Comparison of ENCODE assay signal across 8 cellular contexts in genomic region chr17:59151591-59151990, GRCh38. TPM values are rescaled to one million over a fixed set of nuclear protein-coding genes. Genes with fewer than 3 reads are reported as not detected.
A peak's percentile ranks its signal among the peaks of the same experiment; 100 is the strongest.
DNase-seq lines count a peak whose midpoint lies in the region; ATAC-seq and TF ChIP-seq lines count a peak whose summit lies in the region.

No MANE protein-coding gene starts in this region.

- no peak for TF ChIP-seq CTCF in brain microvascular endothelial cell (IDR thresholded peaks at IDR 0.05; ENCODE audit: low read depth, low read length, missing control alignments)
- TF ChIP-seq CTCF in nephron (IDR thresholded peaks at IDR 0.05; ENCODE audit: unreplicated experiment in 3 of 3), result no peak
- TF ChIP-seq CTCF in sigmoid colon (IDR thresholded peaks at IDR 0.05), result no peak

- H3K4me1 ChIP-seq in sigmoid colon, result peaks cover 0 to 25% (median 19%) of the 10 kb centered on the region in 4 donors

- POLR2A ChIA-PET in naive thymus-derived CD8-positive, alpha-beta T cell (lab: Charles Lee), result no interaction called here

- no peaks in the 10 kb centered on the region for H3K27me3 Mint-ChIP-seq in T-helper 1 cell treated with Interleukin-12 subunit alpha and Interleukin-12 subunit beta and Interleukin-4 antibody, amounts not matched to agents 30 μg/mL and 1 μg/mL, for 36 hours (ENCODE audit: low read depth)
- no peaks in the 10 kb centered on the region for H3K27me3 Mint-ChIP-seq in nephron (ENCODE audit: low read depth)
- no peaks in the 10 kb centered on the region for H3K27me3 Mint-ChIP-seq in naive thymus-derived CD8-positive, alpha-beta T cell

- H3K27ac ChIP-seq in KOPT-K1 (ENCODE audit: low read depth, low read length, poor library complexity, severe bottlenecking), result peak overlapping the region; percentile 32
- peak overlapping the region; percentile 78 for H3K27ac ChIP-seq in brain microvascular endothelial cell
- peak overlapping the region in 1 of 4 donors; percentile 9 for H3K27ac ChIP-seq in sigmoid colon

- H3K36me3 ChIP-seq in KOPT-K1 (ENCODE audit: insufficient read depth, low read length) (peaks cover 23% of the 10 kb centered on the region), brain microvascular endothelial cell (replicated peaks) (no peaks in the 10 kb centered on the region), sigmoid colon (no peaks in the 10 kb centered on the region)

- WGBS in sigmoid colon, 2 donors, result 71 to 92% methylated on average over 1 of the region's 1 CpG

- no peak for DNase-seq in T-helper 1 cell
- DNase-seq in brain microvascular endothelial cell, result no peak
- DNase-seq in GOT3 (lab: John Stamatoyannopoulos, UW), result no peak
- DNase-seq in sigmoid colon, result no peak
- no peak for DNase-seq in naive thymus-derived CD8-positive, alpha-beta T cell

- H3K4me3 ChIP-seq in brain microvascular endothelial cell (ENCODE audit: low read depth, low read length) (no peak overlapping the region), sigmoid colon (no peak overlapping the region)

- H3K27ac Mint-ChIP-seq in T-helper 1 cell treated with Interleukin-12 subunit alpha and Interleukin-12 subunit beta and Interleukin-4 antibody, amounts not matched to agents 30 μg/mL and 1 μg/mL, for 36 hours, result peak overlapping the region; percentile 10
- H3K27ac Mint-ChIP-seq in nephron, result peak overlapping the region; percentile 45 to 60 (median 51)
- H3K27ac Mint-ChIP-seq in naive thymus-derived CD8-positive, alpha-beta T cell, result peak overlapping the region in 4 of 10 donors; percentile 1 to 50 (median 30)

- peak overlapping the region; percentile 36 for H3K4me3 Mint-ChIP-seq in T-helper 1 cell treated with Interleukin-12 subunit alpha and Interleukin-12 subunit beta and Interleukin-4 antibody, amounts not matched to agents 30 μg/mL and 1 μg/mL, for 36 hours
- H3K4me3 Mint-ChIP-seq in nephron, result peak overlapping the region; percentile 62 to 76 (median 65)
- H3K4me3 Mint-ChIP-seq in naive thymus-derived CD8-positive, alpha-beta T cell, result no peak overlapping the region

- H3K36me3 Mint-ChIP-seq in T-helper 1 cell treated with Interleukin-12 subunit alpha and Interleukin-12 subunit beta and Interleukin-4 antibody, amounts not matched to agents 30 μg/mL and 1 μg/mL, for 36 hours (ENCODE audit: low read depth), result peaks cover 9% of the 10 kb centered on the region
- peaks cover 17% of the 10 kb centered on the region for H3K36me3 Mint-ChIP-seq in nephron (ENCODE audit: low read depth)
- H3K36me3 Mint-ChIP-seq in naive thymus-derived CD8-positive, alpha-beta T cell, result peaks cover 0 to 5% (median 0%) of the 10 kb centered on the region in 3 donors

- intact Hi-C loops in sigmoid colon (cut with DNase I), result loop anchor here (5.0 kb wide), 1 partner anchor 634 kb away; no protein-coding TSS in a partner anchor

- TF ChIP-seq EP300 in sigmoid colon (IDR thresholded peaks at IDR 0.05), result no peak

- no peaks in the 10 kb centered on the region for H3K9me3 ChIP-seq in KOPT-K1 (ENCODE audit: insufficient read depth, low read length, poor library complexity, severe bottlenecking)
- no peaks in the 10 kb centered on the region for H3K9me3 ChIP-seq in sigmoid colon

- H3K27me3 ChIP-seq in brain microvascular endothelial cell (replicated peaks) (no peaks in the 10 kb centered on the region), sigmoid colon (no peaks in the 10 kb centered on the region)

- no peak for TF ChIP-seq POLR2A in sigmoid colon (IDR thresholded peaks at IDR 0.05)

- H3K4me1 Mint-ChIP-seq in T-helper 1 cell treated with Interleukin-12 subunit alpha and Interleukin-12 subunit beta and Interleukin-4 antibody, amounts not matched to agents 30 μg/mL and 1 μg/mL, for 36 hours (ENCODE audit: low read depth), result peaks cover 31% of the 10 kb centered on the region
- peaks cover 30% of the 10 kb centered on the region for H3K4me1 Mint-ChIP-seq in nephron
- peaks cover 4 to 37% (median 24%) of the 10 kb centered on the region in 4 donors for H3K4me1 Mint-ChIP-seq in naive thymus-derived CD8-positive, alpha-beta T cell

- in situ Hi-C loops in brain microvascular endothelial cell (cut with HindIII; ENCODE audit: low pct_ligation_motif_present, low sequenced_read_pairs), result no loop called here

- ATAC-seq in naive thymus-derived CD8-positive, alpha-beta T cell, result no peak

- H3K9me3 Mint-ChIP-seq in T-helper 1 cell treated with Interleukin-12 subunit alpha and Interleukin-12 subunit beta and Interleukin-4 antibody, amounts not matched to agents 30 μg/mL and 1 μg/mL, for 36 hours, result no peaks in the 10 kb centered on the region
- H3K9me3 Mint-ChIP-seq in nephron, result no peaks in the 10 kb centered on the region
- H3K9me3 Mint-ChIP-seq in naive thymus-derived CD8-positive, alpha-beta T cell, result no peaks in the 10 kb centered on the region

RNA-seq across cellular contexts. Expression of gene SKA2, which starts 3.4 kb away (rescaled TPM):
- 10 to 100 TPM; 30.3 to 49.6 (median 42.1) TPM for total RNA-seq in sigmoid colon
- 10 to 100 TPM; 19.2 to 41.4 (median 39.0) TPM for polyA plus RNA-seq in sigmoid colon
- total RNA-seq in naive thymus-derived CD8-positive, alpha-beta T cell, result 10 to 100 TPM; 13.1 to 15.7 TPM
- 10 to 100 TPM; 28.7 to 34.4 (median 33.2) TPM for polyA plus RNA-seq in naive thymus-derived CD8-positive, alpha-beta T cell

RNA-seq across cellular contexts. Expression of gene PRR11, which starts 4.0 kb away (rescaled TPM):
- total RNA-seq in sigmoid colon, result 1 to 10 TPM in 1 of 4 donors, under 1 TPM in 2, not detected in 1; 0.36 to 1.2 (median 0.49) TPM
- 10 to 100 TPM in 1 of 3 donors, 1 to 10 TPM in 2; 1.2 to 11.0 (median 2.8) TPM for polyA plus RNA-seq in sigmoid colon
- total RNA-seq in naive thymus-derived CD8-positive, alpha-beta T cell, result under 1 TPM; 0.65 to 0.85 TPM
- polyA plus RNA-seq in naive thymus-derived CD8-positive, alpha-beta T cell, result under 1 TPM in 2 of 3 donors, not detected in 1; 0.32 to 0.66 TPM

RNA-seq across cellular contexts. Expression of gene TRIM37, which starts 44.9 kb away (rescaled TPM):
- total RNA-seq in sigmoid colon, result 10 to 100 TPM; 20.2 to 37.8 (median 25.7) TPM
- polyA plus RNA-seq in sigmoid colon, result 10 to 100 TPM in 1 of 3 donors, 1 to 10 TPM in 2; 6.5 to 10.2 (median 7.2) TPM
- total RNA-seq in naive thymus-derived CD8-positive, alpha-beta T cell, result 10 to 100 TPM; 26.1 to 27.2 TPM
- 1 to 10 TPM; 7.2 to 9.3 (median 8.3) TPM for polyA plus RNA-seq in naive thymus-derived CD8-positive, alpha-beta T cell

RNA-seq across cellular contexts. Expression of gene SMG8, which starts 58.2 kb away (rescaled TPM):
- 10 to 100 TPM in 3 of 4 donors, 1 to 10 TPM in 1; 6.9 to 15.3 (median 10.7) TPM for total RNA-seq in sigmoid colon
- polyA plus RNA-seq in sigmoid colon, result 1 to 10 TPM; 2.3 to 5.4 (median 3.6) TPM
- 10 to 100 TPM; 22.2 to 22.4 TPM for total RNA-seq in naive thymus-derived CD8-positive, alpha-beta T cell
- 10 to 100 TPM in 1 of 3 donors, 1 to 10 TPM in 2; 7.9 to 12.5 (median 9.5) TPM for polyA plus RNA-seq in naive thymus-derived CD8-positive, alpha-beta T cell

Comparison
In these comparisons a context has a peak if more than half of its experiments do, and no peak if none do; other contexts are left out.
1. H3K4me3 Mint-ChIP-seq: peak in T-helper 1 cell treated with Interleukin-12 subunit alpha and Interleukin-12 subunit beta and Interleukin-4 antibody, amounts not matched to agents 30 μg/mL and 1 μg/mL, for 36 hours (single experiment) and nephron (3 of 3); none in naive thymus-derived CD8-positive, alpha-beta T cell (0 of 10).